ENCODE assay signal across 13 cellular contexts in the genomic region with DNA sequence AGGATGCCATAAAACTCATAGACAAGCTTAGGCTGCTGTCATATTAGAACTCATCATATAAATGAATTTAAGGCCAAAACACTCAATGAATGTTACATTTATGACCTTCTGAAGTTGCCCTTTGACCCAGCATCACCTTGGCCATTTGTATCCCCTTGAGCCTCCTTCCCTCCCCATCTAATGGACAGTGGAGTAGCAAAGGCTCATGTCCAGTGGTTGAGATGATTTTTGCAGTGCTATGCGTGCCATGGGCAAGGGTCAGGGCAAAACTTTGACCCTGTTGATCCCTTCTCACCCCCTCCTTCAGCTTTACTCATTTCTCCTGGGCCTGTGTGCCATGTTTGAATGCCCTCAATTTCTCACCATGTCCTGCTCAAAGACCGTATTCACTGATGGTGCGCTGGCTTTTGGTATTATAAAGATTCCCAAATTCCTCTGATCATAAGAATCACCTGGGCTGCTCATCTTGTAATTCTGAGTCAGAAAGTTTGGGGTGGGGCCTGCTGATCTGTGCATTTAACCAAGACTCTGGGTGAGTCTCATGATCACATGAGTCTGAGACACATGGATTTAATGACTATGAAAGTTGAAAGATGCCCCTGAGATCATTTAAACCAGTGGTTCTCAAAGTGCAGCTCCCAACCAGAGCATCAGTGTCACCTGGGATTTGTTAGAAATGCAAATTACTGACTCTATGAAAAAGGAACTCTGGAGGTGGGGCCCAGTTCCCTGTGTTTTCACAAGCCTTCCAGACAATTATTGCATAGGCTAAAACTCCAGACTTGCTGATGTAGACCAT. TPM values are rescaled to one million over a fixed set of nuclear protein-coding genes. Genes with fewer than 3 reads are reported as not detected.
A peak's percentile ranks its signal among the peaks of the same experiment; 100 is the strongest.
DNase-seq lines count a peak whose midpoint lies in the region; ATAC-seq and TF ChIP-seq lines count a peak whose summit lies in the region.
"Had no signal": no experiment of that assay in that cellular context is flagged by ENCODE, and none has a peak within 500 bp of the region (broad histone marks: within the 10 kb centered on the region; RNA-seq: fewer than 3 reads in every experiment).

No MANE protein-coding gene starts in this region.

- H3K4me1 ChIP-seq in breast epithelium (no peaks in the 10 kb centered on the region), upper lobe of left lung (peaks cover 0 to 2% (median 0%) of the 10 kb centered on the region in 4 donors), GM23338 (ENCODE audit: insufficient read depth) (no peaks in the 10 kb centered on the region), prostate gland (replicated peaks) (no peaks in the 10 kb centered on the region)

- H2AFZ ChIP-seq in GM23338: no peak overlapping the region

- 90 to 100% methylated on average over 3 of the region's 3 CpGs for WGBS in upper lobe of left lung, 2 donors
- WGBS in prostate gland: 97% methylated on average over 3 of the region's 3 CpGs

- intact Hi-C loops in MCF 10A (cut with micrococcal nuclease): no loop called here
- intact Hi-C loops in breast epithelium (cut with DNase I; ENCODE audit: low total_unique reads): no loop called here
- intact Hi-C loops in prostate gland (cut with DNase I): no loop called here

- no peaks in the 10 kb centered on the region for H3F3A ChIP-seq in GM23338 (replicated peaks; ENCODE audit: low read depth)

- no peaks in the 10 kb centered on the region for H4K20me1 ChIP-seq in GM23338 (replicated peaks; ENCODE audit: insufficient read depth)

- DNase-seq in MCF 10A (ENCODE audit: unreplicated experiment) (no peak), breast epithelium (ENCODE audit: low spot score in 2 of 2) (no peak), T-helper 17 cell (no peak), DMS114 treated with DMSO at 0.1 percent for 48 hours (lab: John Stamatoyannopoulos, UW; ENCODE audit: unreplicated experiment) (no peak), upper lobe of left lung (no peak), GM23338 (ENCODE audit: low spot score) (no peak), prostate gland (ENCODE audit: low spot score) (no peak)
- DNase-seq: heart left ventricle, Kasumi-1, mesenchymal stem cell, NCI-H748 treated with DMSO at 0.1 percent for 48 hours had no signal

- H3K27me3 Mint-ChIP-seq in MCF 10A (ENCODE audit: insufficient read depth, unreplicated experiment): no peaks in the 10 kb centered on the region
- H3K27me3 Mint-ChIP-seq in T-helper 17 cell: no peaks in the 10 kb centered on the region
- peaks cover 3% of the 10 kb centered on the region for H3K27me3 Mint-ChIP-seq in GM23338 (ENCODE audit: insufficient read depth, low read depth, poor library complexity)

- no TSS peak for BruUV-seq in MCF 10A (replicated peaks; lab: Mats Ljungman, UMichigan)

- TF ChIP-seq POLR2A in breast epithelium (IDR thresholded peaks at IDR 0.05): no peak
- TF ChIP-seq POLR2A in upper lobe of left lung (IDR thresholded peaks at IDR 0.05): no peak
- TF ChIP-seq POLR2A in prostate gland (IDR thresholded peaks at IDR 0.05): no peak

- CTCF ChIA-PET in MCF 10A (lab: Yijun Ruan, JAX): interaction anchor here (0.6 to 1.8 kb wide), 8 partner anchors 8 to 520 kb away, joined by 3 to 5 read pairs (median 4); no protein-coding TSS in a partner anchor

- H3K36me3 Mint-ChIP-seq in MCF 10A (ENCODE audit: insufficient read depth, unreplicated experiment): no peaks in the 10 kb centered on the region
- H3K36me3 Mint-ChIP-seq in T-helper 17 cell (ENCODE audit: low read depth): no peaks in the 10 kb centered on the region
- peaks cover 8% of the 10 kb centered on the region; the same call in 2 of the 3 replicates for H3K36me3 Mint-ChIP-seq in GM23338 (ENCODE audit: low read depth)

- H3K9me3 Mint-ChIP-seq in MCF 10A (ENCODE audit: unreplicated experiment) (no peaks in the 10 kb centered on the region), GM23338 (peaks cover 7% of the 10 kb centered on the region)

- H3K27ac ChIP-seq in breast epithelium (no peak overlapping the region), upper lobe of left lung (no peak overlapping the region), GM23338 (ENCODE audit: low read depth) (no peak overlapping the region), prostate gland (no peak overlapping the region)
- H3K27ac ChIP-seq: heart left ventricle had no signal

- no peaks in the 10 kb centered on the region for H3K79me2 ChIP-seq in GM23338 (replicated peaks; ENCODE audit: insufficient read depth)

- no peaks in the 10 kb centered on the region for H3K36me3 ChIP-seq in breast epithelium
- no peaks in the 10 kb centered on the region for H3K36me3 ChIP-seq in upper lobe of left lung
- H3K36me3 ChIP-seq in GM23338 (ENCODE audit: insufficient read depth): no peaks in the 10 kb centered on the region
- H3K36me3 ChIP-seq in prostate gland: no peaks in the 10 kb centered on the region
- H3K36me3 ChIP-seq: heart left ventricle had no signal

- H3K27ac Mint-ChIP-seq in MCF 10A (ENCODE audit: low read depth, unreplicated experiment) (peak overlapping the region; percentile 66), T-helper 17 cell (peak overlapping the region; percentile 1), GM23338 (no peak overlapping the region)

- TF ChIP-seq CTCF in MCF 10A (IDR thresholded peaks at IDR 0.05; ENCODE audit: unreplicated experiment) (no peak), breast epithelium (IDR thresholded peaks at IDR 0.05) (no peak), upper lobe of left lung (IDR thresholded peaks at IDR 0.05) (no peak), GM23338 (conservative IDR thresholded peaks at IDR 0.05; ENCODE audit: low read depth in 2 of 2) (no peak), prostate gland (IDR thresholded peaks at IDR 0.05) (no peak)

- no peak for TF ChIP-seq EP300 in upper lobe of left lung (IDR thresholded peaks at IDR 0.05)

- ATAC-seq in HG02884 (IDR thresholded peaks at IDR 0.05; ENCODE audit: unreplicated experiment): peak; percentile 13
- ATAC-seq in T-helper 17 cell: peak; percentile 8
- ATAC-seq in upper lobe of left lung (ENCODE audit: low FRiP score in 2 of 2): no peak
- ATAC-seq in GM23338: no peak
- ATAC-seq: heart left ventricle had no signal

- H3K9me2 ChIP-seq in GM23338 (ENCODE audit: insufficient read depth): peaks cover 18% of the 10 kb centered on the region

- H3K4me2 ChIP-seq in GM23338: no peak overlapping the region

- no peak overlapping the region for H3K4me3 ChIP-seq in breast epithelium
- no peak overlapping the region for H3K4me3 ChIP-seq in upper lobe of left lung
- no peak overlapping the region for H3K4me3 ChIP-seq in GM23338
- H3K4me3 ChIP-seq in prostate gland: no peak overlapping the region
- H3K4me3 ChIP-seq: heart left ventricle had no signal

- H3K4me1 Mint-ChIP-seq in MCF 10A (ENCODE audit: insufficient read depth, unreplicated experiment) (peaks cover 25% of the 10 kb centered on the region), T-helper 17 cell (peaks cover 34% of the 10 kb centered on the region), GM23338 (peaks cover 3% of the 10 kb centered on the region; the same call in 2 of the 3 replicates)

- H3K4me3 Mint-ChIP-seq in MCF 10A (ENCODE audit: unreplicated experiment) (no peak overlapping the region), T-helper 17 cell (peak overlapping the region; percentile 0), GM23338 (no peak overlapping the region)

- H3K9me3 ChIP-seq in breast epithelium (no peaks in the 10 kb centered on the region), T-helper 17 cell (ENCODE audit: control insufficient read depth, low read length, poor library complexity, severe bottlenecking) (no peaks in the 10 kb centered on the region), upper lobe of left lung (no peaks in the 10 kb centered on the region), prostate gland (no peaks in the 10 kb centered on the region)

- POLR2A ChIA-PET in MCF 10A (lab: Yijun Ruan, JAX): interaction anchor here (0.7 to 2.2 kb wide), 6 partner anchors 10 to 116 kb away, joined by 3 to 8 read pairs (median 4); no protein-coding TSS in a partner anchor

- no peaks in the 10 kb centered on the region for H3K27me3 ChIP-seq in breast epithelium
- no peaks in the 10 kb centered on the region for H3K27me3 ChIP-seq in upper lobe of left lung
- no peaks in the 10 kb centered on the region for H3K27me3 ChIP-seq in GM23338 (ENCODE audit: insufficient read depth)
- no peaks in the 10 kb centered on the region for H3K27me3 ChIP-seq in prostate gland (replicated peaks; ENCODE audit: insufficient read depth)
- H3K27me3 ChIP-seq: heart left ventricle had no signal

TF ChIP-seq in GM23338, 12 proteins besides CTCF, POLR2A, EP300 and RAD21 (continues in another document):
- TF ChIP-seq STAT1 (IDR thresholded peaks at IDR 0.05; ENCODE audit: unreplicated experiment): no peak
- TF ChIP-seq CREB1 (CRISPR knock-in tag; IDR thresholded peaks at IDR 0.05; ENCODE audit: low read depth): no peak
- TF ChIP-seq ETS1 (IDR thresholded peaks at IDR 0.05): no peak
- TF ChIP-seq EZH2phosphoT487 (IDR thresholded peaks at IDR 0.05; ENCODE audit: unreplicated experiment): no peak
- TF ChIP-seq ZNF331 (CRISPR knock-in tag; IDR thresholded peaks at IDR 0.05; ENCODE audit: low read depth): no peak
- no peak for TF ChIP-seq POLR2AphosphoS5 (IDR thresholded peaks at IDR 0.05; ENCODE audit: low read depth)

RNA-seq across cellular contexts. Expression of gene IL20RA, which starts 57.5 kb away (rescaled TPM):
- total RNA-seq in MCF 10A (2022) (0.23 and 0.37 TPM in 2 replicates), breast epithelium (10 to 100 TPM in 2 of 3 donors, 1 to 10 TPM in 1; 1.6 to 69.8 (median 49.2) TPM), T-helper 17 cell (not detected), upper lobe of left lung (10 to 100 TPM in 3 of 6 donors, 1 to 10 TPM in 3; 7.5 to 44.8 (median 9.7) TPM), prostate gland (10 to 100 TPM; 19.9 to 25.3 TPM)
- 2.4 and 3.5 TPM in 2 replicates for total RNA-seq in GM23338 (2014; rRNA removed; shearing (Covaris generic))
- polyA plus RNA-seq in GM23338 (2016; fragmentation: Nextera tagmentation; extraction: Ambion mirVana): 1.2 and 2.6 TPM in 2 replicates
- total RNA-seq: T-helper 1 cell treated with Interleukin-12 subunit alpha and Interleukin-12 subunit beta and Interleukin-4 antibody, amounts not matched to agents 30 ng/mL and 1 ng/mL, for 36 hours had no signal

Comparison
In these comparisons a context has a peak if more than half of its experiments do, and no peak if none do; other contexts are left out.
1. ATAC-seq: peak in HG02884 (single experiment) and T-helper 17 cell (single experiment); none in upper lobe of left lung (0 of 2) and GM23338 (single experiment).